ENCODE assay signal across 18 cellular contexts in genomic region chr12:103348935-103349334, GRCh38.
"Had no signal": no experiment of that assay in that cellular context is flagged by ENCODE, and none has a peak within 500 bp of the region (broad histone marks: within the 10 kb centered on the region; RNA-seq: fewer than 3 reads in every experiment).

No MANE protein-coding gene starts in this region.

- H3K4me2 ChIP-seq: neural progenitor cell had no signal

- H3K4me3 ChIP-seq: body of pancreas, gastroesophageal sphincter, heart right ventricle, lung, neural progenitor cell, psoas muscle, right lobe of liver, thyroid gland had no signal

- H2AFZ ChIP-seq: neural progenitor cell had no signal

- FAIRE-seq: endometrium, islet of Langerhans had no signal

- H3K27me3 ChIP-seq: body of pancreas, gastroesophageal sphincter, heart right ventricle, neural progenitor cell, right lobe of liver, thyroid gland had no signal

- H3K4me1 ChIP-seq: body of pancreas, gastroesophageal sphincter, heart right ventricle, psoas muscle, right lobe of liver, thyroid gland had no signal

- H3K9me3 Mint-ChIP-seq: neural progenitor cell had no signal

- H3K27ac ChIP-seq: body of pancreas, gastroesophageal sphincter, heart right ventricle, neural progenitor cell, psoas muscle, right lobe of liver, thyroid gland had no signal

- H3K36me3 ChIP-seq: gastroesophageal sphincter, heart right ventricle, neural progenitor cell, right lobe of liver, thyroid gland had no signal

- H3K4me3 Mint-ChIP-seq: neural progenitor cell had no signal

- H3K9ac ChIP-seq: neural progenitor cell had no signal

- H3K27ac Mint-ChIP-seq: neural progenitor cell had no signal

- H3K36me3 Mint-ChIP-seq: neural progenitor cell had no signal

- ATAC-seq: body of pancreas, gastroesophageal sphincter, heart right ventricle, psoas muscle, right lobe of liver had no signal

- DNase-seq: activated CD4-positive, alpha-beta T cell treated with anti-CD3 and anti-CD28 coated beads, Interleukin-2, amount 50 U/mL, for 4 hours; activated CD4-positive, CD25-positive, alpha-beta regulatory T cell treated with anti-CD3 and anti-CD28 coated beads, Interleukin-2, amount 50 U/mL, for 72 hours; activated naive CD4-positive, alpha-beta T cell treated with Interleukin-2 at 50 U/mL for 16 hours; activated T-cell treated with anti-CD3 and anti-CD28 coated beads, Interleukin-2, amount 50 U/mL, for 48 hours; amygdala; body of pancreas; caudate nucleus; heart right ventricle; midbrain; psoas muscle; right lobe of liver; T-helper 9 cell; thyroid gland had no signal

- H3K9me3 ChIP-seq: body of pancreas, gastroesophageal sphincter, psoas muscle, right lobe of liver, thyroid gland had no signal
